In the genomic region with DNA sequence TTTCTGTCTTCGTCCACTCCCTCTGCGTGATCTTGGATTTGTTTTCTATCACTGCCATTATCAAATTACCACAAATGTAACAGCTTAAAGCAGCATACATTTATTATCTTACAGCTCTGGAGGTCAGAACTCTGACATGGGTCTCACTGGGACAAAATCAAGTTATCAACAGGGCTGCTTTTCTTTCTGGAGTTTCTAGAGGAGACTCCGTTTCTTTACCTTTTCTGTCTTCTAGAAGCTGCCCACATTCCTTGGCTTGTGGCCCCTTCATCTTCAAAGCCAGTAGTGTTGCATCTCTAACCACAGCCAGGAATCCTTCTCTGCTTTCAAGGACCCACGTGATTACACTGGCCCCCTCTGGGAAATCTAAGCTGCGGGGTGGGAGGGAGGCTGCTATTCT, we compare ENCODE assay signal across 27 cellular contexts. TPM values are rescaled to one million over a fixed set of nuclear protein-coding genes. Genes with fewer than 3 reads are reported as not detected.
DNase-seq lines count a peak whose midpoint lies in the region; ATAC-seq, FAIRE-seq and TF ChIP-seq lines count a peak whose summit lies in the region.
"Had no signal": no experiment of that assay in that cellular context is flagged by ENCODE, and none has a peak within 500 bp of the region (broad histone marks: within the 10 kb centered on the region; RNA-seq: fewer than 3 reads in every experiment).

No MANE protein-coding gene starts in this region.

- H4K20me1 ChIP-seq in H1 (replicated peaks in 1 of 2; ENCODE audit: control insufficient read depth in 1 of 2, insufficient read depth in 2 of 2, low read length in 2 of 2): no peaks in the 10 kb centered on the region
- no peaks in the 10 kb centered on the region for H4K20me1 ChIP-seq in H9 (ENCODE audit: control insufficient read depth, insufficient read depth, insufficient read length)

- TF ChIP-seq POLR2A in H1 (IDR thresholded peaks at IDR 0.05; ENCODE audit: control extremely low read depth in 1 of 2, low read depth in 2 of 2, low read length in 2 of 2): no peak

- H3K9me3 Mint-ChIP-seq in T-helper 2 cell treated with Interferon-gamma antibody and Interleukin-4, amounts not matched to agents 5 μg/mL and 100 μg/mL, for 36 hours: peaks cover 8% of the 10 kb centered on the region
- peaks cover 4% of the 10 kb centered on the region for H3K9me3 Mint-ChIP-seq in activated naive CD8-positive, alpha-beta T cell treated with anti-CD3 and anti-CD28 coated beads, Interleukin-2, amount 50 U/mL, for 24 hours
- H3K9me3 Mint-ChIP-seq in activated naive CD8-positive, alpha-beta T cell treated with anti-CD3 and anti-CD28 coated beads for 36 hours: peaks cover 11% of the 10 kb centered on the region
- H3K9me3 Mint-ChIP-seq in H9: no peaks in the 10 kb centered on the region

- H2BK120ac ChIP-seq in H1 (replicated peaks; ENCODE audit: low read depth, low read length): no peak overlapping the region
- no peak overlapping the region for H2BK120ac ChIP-seq in H9 (ENCODE audit: low read depth, low read length, poor library complexity, severe bottlenecking)

- H2AK5ac ChIP-seq in H1 (ENCODE audit: low read depth, low read length) (no peak overlapping the region), H9 (ENCODE audit: insufficient read length, low read length) (no peak overlapping the region)

- no peak for ATAC-seq in activated naive CD8-positive, alpha-beta T cell treated with anti-CD3 and anti-CD28 coated beads, Interleukin-2, amount 50 U/mL, for 24 hours
- ATAC-seq in SK-N-SH treated with all-trans-retinoic acid at 6 μM for 48 hours: no peak

- H3K4me2 ChIP-seq in H1 (ENCODE audit: insufficient read depth in 1 of 2, low read depth in 2 of 2, low read length in 2 of 2): no peak overlapping the region
- H3K4me2 ChIP-seq in H9 (ENCODE audit: insufficient read depth, insufficient read length, low read length): no peak overlapping the region

- peaks cover 29% of the 10 kb centered on the region for H3K4me1 Mint-ChIP-seq in T-helper 2 cell treated with Interferon-gamma antibody and Interleukin-4, amounts not matched to agents 5 μg/mL and 100 μg/mL, for 36 hours (ENCODE audit: low read depth)
- H3K4me1 Mint-ChIP-seq in activated naive CD8-positive, alpha-beta T cell treated with anti-CD3 and anti-CD28 coated beads, Interleukin-2, amount 50 U/mL, for 24 hours: peaks cover 29% of the 10 kb centered on the region
- H3K4me1 Mint-ChIP-seq in activated naive CD8-positive, alpha-beta T cell treated with anti-CD3 and anti-CD28 coated beads for 36 hours: peaks cover 32% of the 10 kb centered on the region
- no peaks in the 10 kb centered on the region for H3K4me1 Mint-ChIP-seq in H9

- no peak overlapping the region for H3K27ac ChIP-seq in H1 (ENCODE audit: low read depth, low read length)
- H3K27ac ChIP-seq in H9 (ENCODE audit: insufficient read length, low read depth, low read length): no peak overlapping the region
- H3K27ac ChIP-seq: SJSA1 had no signal

- H4K5ac ChIP-seq in H1 (ENCODE audit: insufficient read length, low read depth, low read length): no peak overlapping the region
- H4K5ac ChIP-seq in H9 (ENCODE audit: insufficient read length, low read depth, low read length): no peak overlapping the region

- H3K23me2 ChIP-seq in H1 (ENCODE audit: low read depth, low read length) (no peaks in the 10 kb centered on the region), H9 (ENCODE audit: insufficient read length, low read depth, low read length, poor library complexity, severe bottlenecking) (no peaks in the 10 kb centered on the region)

- TF ChIP-seq CTCF in H1 (IDR thresholded peaks at IDR 0.05; ENCODE audit: control extremely low read depth in 1 of 3, insufficient read depth in 1 of 3, low read depth in 1 of 3, low read length in 3 of 3) (no peak), H9 (conservative IDR thresholded peaks at IDR 0.05) (no peak)

- H2AFZ ChIP-seq in H1 (ENCODE audit: low read length): no peak overlapping the region
- no peak overlapping the region for H2AFZ ChIP-seq in H9 (ENCODE audit: low read length)

- H3K14ac ChIP-seq in H1 (ENCODE audit: insufficient read length) (no peak overlapping the region), H9 (ENCODE audit: insufficient read depth, low read length) (no peak overlapping the region)

- no peak overlapping the region for H3K9ac ChIP-seq in H1 (replicated peaks in 1 of 4; ENCODE audit: extremely low read depth in 1 of 4, low read depth in 3 of 4, low read length in 3 of 4)
- H3K9ac ChIP-seq in H9 (ENCODE audit: extremely low read depth, insufficient read length, low read length): no peak overlapping the region

- H3K79me1 ChIP-seq in H1 (ENCODE audit: low read depth, low read length) (no peaks in the 10 kb centered on the region), H9 (ENCODE audit: insufficient read depth, low read depth, low read length, poor library complexity, severe bottlenecking) (no peaks in the 10 kb centered on the region)

- peaks cover 37% of the 10 kb centered on the region for H3K36me3 Mint-ChIP-seq in T-helper 2 cell treated with Interferon-gamma antibody and Interleukin-4, amounts not matched to agents 5 μg/mL and 100 μg/mL, for 36 hours (ENCODE audit: low read depth)
- H3K36me3 Mint-ChIP-seq in activated naive CD8-positive, alpha-beta T cell treated with anti-CD3 and anti-CD28 coated beads, Interleukin-2, amount 50 U/mL, for 24 hours (ENCODE audit: low read depth): peaks cover 28% of the 10 kb centered on the region
- H3K36me3 Mint-ChIP-seq in activated naive CD8-positive, alpha-beta T cell treated with anti-CD3 and anti-CD28 coated beads for 36 hours: peaks cover 40% of the 10 kb centered on the region
- peaks cover 13 to 22% (median 20%) of the 10 kb centered on the region in 3 experiments; a peak in 6 of 7 replicates for H3K36me3 Mint-ChIP-seq in H9 (ENCODE audit: insufficient read depth in 1 of 3, low read depth in 3 of 3)

- H2BK15ac ChIP-seq in H1 (ENCODE audit: low read length) (no peak overlapping the region), H9 (ENCODE audit: low read depth, low read length) (no peak overlapping the region)

- H2BK20ac ChIP-seq in H1 (ENCODE audit: low read length) (no peak overlapping the region), H9 (ENCODE audit: low read depth, low read length, poor library complexity, severe bottlenecking) (no peak overlapping the region)

- peak overlapping the region; percentile 3 for H3K27ac Mint-ChIP-seq in T-helper 2 cell treated with Interferon-gamma antibody and Interleukin-4, amounts not matched to agents 5 μg/mL and 100 μg/mL, for 36 hours
- H3K27ac Mint-ChIP-seq in activated naive CD8-positive, alpha-beta T cell treated with anti-CD3 and anti-CD28 coated beads, Interleukin-2, amount 50 U/mL, for 24 hours: peak overlapping the region; percentile 80
- H3K27ac Mint-ChIP-seq in activated naive CD8-positive, alpha-beta T cell treated with anti-CD3 and anti-CD28 coated beads for 36 hours: no peak overlapping the region
- H3K27ac Mint-ChIP-seq in H9: no peak overlapping the region

- H4K8ac ChIP-seq in H1 (ENCODE audit: extremely low read depth, insufficient read depth, low read length): no peak overlapping the region
- H4K8ac ChIP-seq in H9 (replicated peaks; ENCODE audit: insufficient read length, low read depth, low read length): no peak overlapping the region

- DNase-seq in T-helper 2 cell treated with Interferon-gamma antibody and Interleukin-4, amounts not matched to agents 5 μg/mL and 100 μg/mL, for 36 hours (ENCODE audit: low spot score): no peak
- DNase-seq in T-helper 2 cell (no peak), H1 (ENCODE audit: low read depth in 1 of 2, low spot score in 2 of 2) (no peak), glomerular visceral epithelial cell (ENCODE audit: extremely low spot score) (no peak), H9 (no peak)
- no peak for DNase-seq in activated naive CD8-positive, alpha-beta T cell treated with anti-CD3 and anti-CD28 coated beads, Interleukin-2, amount 50 U/mL, for 24 hours
- DNase-seq in activated naive CD8-positive, alpha-beta T cell treated with anti-CD3 and anti-CD28 coated beads for 36 hours: no peak
- DNase-seq: 8988T; ACHN; BE2C; CD8-positive, alpha-beta memory T cell; DMS79 treated with DMSO at 0.1 percent for 48 hours; GF-D8; KBM-7; MV-4-11; NCI-H1105 treated with DMSO at 0.1 percent for 48 hours; NCI-H146; NCI-H2029 treated with DMSO at 0.1 percent for 48 hours; NCI-H446 treated with DMSO at 0.1 percent for 48 hours; NCI-H526; Right ventricle myocardium superior; RPMI8226 had no signal

- H4K91ac ChIP-seq in H1 (replicated peaks; ENCODE audit: insufficient read length, low read length) (no peak overlapping the region), H9 (ENCODE audit: insufficient read length, low read depth, low read length) (no peak overlapping the region)

- no peak for TF ChIP-seq EP300 in H1 (IDR thresholded peaks at IDR 0.05; ENCODE audit: borderline replicate concordance in 1 of 2, low read depth in 2 of 2, low read length in 2 of 2)

- H3K4me3 Mint-ChIP-seq in T-helper 2 cell treated with Interferon-gamma antibody and Interleukin-4, amounts not matched to agents 5 μg/mL and 100 μg/mL, for 36 hours: no peak overlapping the region
- H3K4me3 Mint-ChIP-seq in activated naive CD8-positive, alpha-beta T cell treated with anti-CD3 and anti-CD28 coated beads, Interleukin-2, amount 50 U/mL, for 24 hours: no peak overlapping the region
- H3K4me3 Mint-ChIP-seq in activated naive CD8-positive, alpha-beta T cell treated with anti-CD3 and anti-CD28 coated beads for 36 hours: no peak overlapping the region
- H3K4me3 Mint-ChIP-seq in H9: no peak overlapping the region
- H3K4me3 Mint-ChIP-seq: CD14-positive monocyte had no signal

- CTCF ChIA-PET in H1 (lab: Charles Lee; ENCODE audit: partially characterized antibody): interaction anchor here (1.5 to 2.6 kb wide), 5 partner anchors 8 to 283 kb away, joined by 3 to 9 read pairs (median 7); no protein-coding TSS in a partner anchor

- WGBS in H1 (ENCODE audit: extremely low coverage in 1 of 2, insufficient coverage in 1 of 2, insufficient read length in 1 of 2, insufficient replicate concordance in 2 of 2, low coverage in 1 of 2, low lambda C conversion rate in 2 of 2, missing lambda C conversion rate in 1 of 2), 2 experiments: 53% methylated on average over 5 of the region's 5 CpGs; no CpG with 5 or more reads in 1 of the 2 experiments
- WGBS in H9 (ENCODE audit: extremely low coverage, insufficient read length, low lambda C conversion rate): no CpG with 5 or more reads among the region's 5 CpGs

- no peak overlapping the region for H3K18ac ChIP-seq in H1 (ENCODE audit: extremely low read depth, low read length)
- no peak overlapping the region for H3K18ac ChIP-seq in H9 (ENCODE audit: insufficient read length, low read depth, low read length)

- no peak overlapping the region for H3K4me3 ChIP-seq in H1 (ENCODE audit: extremely low read depth in 1 of 4, insufficient read depth in 2 of 4, low read depth in 3 of 4, low read length in 4 of 4)
- H3K4me3 ChIP-seq: SJSA1 had no signal

- TF ChIP-seq RAD21 in H1 (IDR thresholded peaks at IDR 0.05 in 1 of 2, conservative IDR thresholded peaks at IDR 0.05 in 1 of 2; ENCODE audit: low read depth in 2 of 2, low read length in 2 of 2): no peak

- H3K56ac ChIP-seq in H1 (replicated peaks; ENCODE audit: insufficient read length, low read depth, low read length) (no peak overlapping the region), H9 (ENCODE audit: insufficient read length, low read depth, low read length) (no peak overlapping the region)

- POLR2A ChIA-PET in H1 (lab: Charles Lee; ENCODE audit: partially characterized antibody): interaction anchor here (0.7 to 1.7 kb wide), 3 partner anchors 17 to 186 kb away, joined by 3 to 4 read pairs (median 4); no protein-coding TSS in a partner anchor

- H3K36me3 ChIP-seq in H1 (ENCODE audit: control insufficient read depth in 2 of 4, insufficient read depth in 4 of 4, low read length in 3 of 4): peaks cover 3 to 15% (median 9%) of the 10 kb centered on the region in 4 experiments; a peak in 7 of 8 replicates
- H3K36me3 ChIP-seq: BE2C had no signal

- H3K79me2 ChIP-seq in H1 (ENCODE audit: control insufficient read depth in 1 of 2, insufficient read depth in 2 of 2, low read length in 2 of 2): no peaks in the 10 kb centered on the region
- H3K79me2 ChIP-seq in H9 (ENCODE audit: insufficient read depth, low read length): no peaks in the 10 kb centered on the region

- H3K9me3 ChIP-seq in H1 (ENCODE audit: insufficient read depth in 2 of 2, low read depth in 1 of 2, low read length in 1 of 2): peaks cover 0 to 3% of the 10 kb centered on the region in 2 experiments; a peak in 1 of 4 replicates
- H3K9me3 ChIP-seq in H9 (ENCODE audit: control insufficient read depth, low read depth, low read length): no peaks in the 10 kb centered on the region
- H3K9me3 ChIP-seq: BE2C, SJSA1 had no signal

- no peak overlapping the region for H3T11ph ChIP-seq in H9 (ENCODE audit: low read length)

- H3K27me3 ChIP-seq in H1 (replicated peaks in 1 of 4; ENCODE audit: control insufficient read depth in 3 of 4, extremely low read depth in 1 of 4, insufficient read depth in 3 of 4, low read length in 3 of 4) (no peaks in the 10 kb centered on the region), H9 (ENCODE audit: insufficient read depth, low read length) (no peaks in the 10 kb centered on the region)
- H3K27me3 ChIP-seq: BE2C, SJSA1 had no signal

- H2BK12ac ChIP-seq in H1 (ENCODE audit: low read depth, low read length): no peak overlapping the region
- no peak overlapping the region for H2BK12ac ChIP-seq in H9 (ENCODE audit: insufficient read length, low read depth, low read length)

- H3K4ac ChIP-seq in H1 (replicated peaks; ENCODE audit: insufficient read length, low read depth, low read length): no peak overlapping the region
- no peak overlapping the region for H3K4ac ChIP-seq in H9 (ENCODE audit: low read depth, low read length)

- no peaks in the 10 kb centered on the region for H3K27me3 Mint-ChIP-seq in T-helper 2 cell treated with Interferon-gamma antibody and Interleukin-4, amounts not matched to agents 5 μg/mL and 100 μg/mL, for 36 hours (ENCODE audit: low read depth)
- no peaks in the 10 kb centered on the region for H3K27me3 Mint-ChIP-seq in activated naive CD8-positive, alpha-beta T cell treated with anti-CD3 and anti-CD28 coated beads, Interleukin-2, amount 50 U/mL, for 24 hours
- H3K27me3 Mint-ChIP-seq in activated naive CD8-positive, alpha-beta T cell treated with anti-CD3 and anti-CD28 coated beads for 36 hours: no peaks in the 10 kb centered on the region
- H3K27me3 Mint-ChIP-seq in H9 (ENCODE audit: low read depth): peaks cover 11% of the 10 kb centered on the region; the same call in 1 of the 2 replicates
- H3K27me3 Mint-ChIP-seq: CD8-positive, alpha-beta memory T cell had no signal

- no peak for FAIRE-seq in H1 (lab: Jason Lieb, UNC)
- FAIRE-seq: GM12892, H54 had no signal

- H3K4me1 ChIP-seq in H1 (replicated peaks in 1 of 4; ENCODE audit: control insufficient read depth in 3 of 4, insufficient read depth in 4 of 4, low read length in 3 of 4): no peaks in the 10 kb centered on the region
- H3K4me1 ChIP-seq in H9 (ENCODE audit: insufficient read depth, low read length): no peaks in the 10 kb centered on the region
- H3K4me1 ChIP-seq: BE2C, SJSA1 had no signal

- H3K23ac ChIP-seq in H1 (ENCODE audit: insufficient read length) (peak overlapping the region; percentile 33), H9 (ENCODE audit: insufficient read length, low read depth, low read length) (no peak overlapping the region)

- H2BK5ac ChIP-seq in H1 (ENCODE audit: low read depth, low read length) (no peak overlapping the region), H9 (ENCODE audit: insufficient read length, low read length) (no peak overlapping the region)

RNA-seq across cellular contexts. Expression of a gene that starts 21.9 kb away (rescaled TPM):
- 10 to 100 TPM; 14.8 TPM for total RNA-seq in activated naive CD8-positive, alpha-beta T cell treated with anti-CD3 and anti-CD28 coated beads for 36 hours
- 20.2 and 21.1 TPM in 2 replicates for total RNA-seq in H1 (2021; fragmentation: NEBNext Ultra II Directional; extraction: Animal tissue kit (Norgen Biotek cat#: 25700))
- polyA plus RNA-seq in H1 (2011; rRNA removed): 4.5 and 5.5 TPM in 2 replicates
- 4.9 TPM for polyA plus RNA-seq in H1 (2011; cell fraction: cytosol; rRNA removed)
- polyA plus RNA-seq in H1 (2011; cell fraction: nucleus; rRNA removed): 10.6 TPM
- 6.4 to 8.3 TPM (median 8.0 TPM) in 4 replicates for polyA plus RNA-seq in H1 (2012, experiment 1 of 2)
- 2.0 TPM for polyA plus RNA-seq in H1 (2012, experiment 2 of 2)
- 5.6 TPM for polyA plus RNA-seq in H1 (2013, experiment 1 of 2)
- 5.7 TPM for polyA plus RNA-seq in H1 (2013, experiment 2 of 2)
- polyA minus RNA-seq in H1 (2011; rRNA and poly(A)+ RNA removed): 9.2 and 10.5 TPM in 2 replicates
- polyA minus RNA-seq in H1 (2011; cell fraction: cytosol; rRNA and poly(A)+ RNA removed): 13.8 TPM
- 15.6 TPM for polyA minus RNA-seq in H1 (2011; cell fraction: nucleus; rRNA and poly(A)+ RNA removed)
- total RNA-seq in H9 (2021): 21.8 and 24.7 TPM in 2 replicates

RNA-seq across cellular contexts. Expression of a gene that starts 36.1 kb away (rescaled TPM):
- total RNA-seq in activated naive CD8-positive, alpha-beta T cell treated with anti-CD3 and anti-CD28 coated beads for 36 hours: 10 to 100 TPM; 96.8 to 97.1 TPM
- total RNA-seq in H1 (2021; fragmentation: NEBNext Ultra II Directional; extraction: Animal tissue kit (Norgen Biotek cat#: 25700)): 103 and 110 TPM in 2 replicates
- 129 and 168 TPM in 2 replicates for polyA plus RNA-seq in H1 (2011; rRNA removed)
- 142 TPM for polyA plus RNA-seq in H1 (2011; cell fraction: cytosol; rRNA removed)
- 137 TPM for polyA plus RNA-seq in H1 (2011; cell fraction: nucleus; rRNA removed)
- polyA plus RNA-seq in H1 (2012, experiment 1 of 2): 123 to 156 TPM (median 126 TPM) in 4 replicates
- polyA plus RNA-seq in H1 (2012, experiment 2 of 2): 180 TPM
- polyA plus RNA-seq in H1 (2013, experiment 1 of 2): 154 TPM
- 152 TPM for polyA plus RNA-seq in H1 (2013, experiment 2 of 2)
- polyA minus RNA-seq in H1 (2011; rRNA and poly(A)+ RNA removed): 39.0 and 44.6 TPM in 2 replicates
- polyA minus RNA-seq in H1 (2011; cell fraction: cytosol; rRNA and poly(A)+ RNA removed): 37.1 TPM
- polyA minus RNA-seq in H1 (2011; cell fraction: nucleus; rRNA and poly(A)+ RNA removed): 29.5 TPM
- 95.0 and 98.5 TPM in 2 replicates for total RNA-seq in H9 (2021)

Comparison
In these comparisons a context has a peak if more than half of its experiments do, and no peak if none do; other contexts are left out.
1. H3K27ac Mint-ChIP-seq: peak in T-helper 2 cell treated with Interferon-gamma antibody and Interleukin-4, amounts not matched to agents 5 μg/mL and 100 μg/mL, for 36 hours (single experiment) and activated naive CD8-positive, alpha-beta T cell treated with anti-CD3 and anti-CD28 coated beads, Interleukin-2, amount 50 U/mL, for 24 hours (single experiment); none in activated naive CD8-positive, alpha-beta T cell treated with anti-CD3 and anti-CD28 coated beads for 36 hours (single experiment) and H9 (0 of 3).